21 cellular contexts compared by ENCODE assay signal in genomic region chr12:124797321-124797720, GRCh38.
DNase-seq lines count a peak whose midpoint lies in the region; ATAC-seq and TF ChIP-seq lines count a peak whose summit lies in the region.
"Had no signal": no experiment of that assay in that cellular context is flagged by ENCODE, and none has a peak within 500 bp of the region (broad histone marks: within the 10 kb centered on the region; RNA-seq: fewer than 3 reads in every experiment).

No MANE protein-coding gene starts in this region.

- H3K4me1 Mint-ChIP-seq in dendritic cell treated with granulocyte-macrophage colony-stimulating factor and Interleukin-4, amounts not matched to agents 40 ng/mL and 50 ng/mL, for 4 days (ENCODE audit: low read depth), result peaks cover 23% of the 10 kb centered on the region
- peaks cover 22% of the 10 kb centered on the region for H3K4me1 Mint-ChIP-seq in mesothelial cell of epicardium

- no peak overlapping the region for H3K4me3 Mint-ChIP-seq in dendritic cell treated with granulocyte-macrophage colony-stimulating factor and Interleukin-4, amounts not matched to agents 40 ng/mL and 50 ng/mL, for 4 days
- H3K4me3 Mint-ChIP-seq in mesothelial cell of epicardium, result no peak overlapping the region

- no peaks in the 10 kb centered on the region for H3K4me1 ChIP-seq in cardiac muscle cell (ENCODE audit: low read depth)
- H3K4me1 ChIP-seq: foreskin keratinocyte had no signal

- H3K36me3 ChIP-seq in cardiac muscle cell, result no peaks in the 10 kb centered on the region

- intact Hi-C loops in Right ventricle myocardium superior (cut with DNase I), result no loop called here
- intact Hi-C loops in dendritic cell treated with granulocyte-macrophage colony-stimulating factor and Interleukin-4, amounts not matched to agents 40 ng/mL and 50 ng/mL, for 4 days (cut with micrococcal nuclease), result no loop called here
- intact Hi-C loops in left ventricle myocardium superior (cut with micrococcal nuclease), result no loop called here

- no peaks in the 10 kb centered on the region for H3K9me3 ChIP-seq in cardiac muscle cell (ENCODE audit: low read depth)

- DNase-seq in cardiac muscle cell (ENCODE audit: low read depth in 1 of 2, low spot score in 1 of 2) (no peak), Right ventricle myocardium superior (no peak), mesothelial cell of epicardium (ENCODE audit: low spot score in 2 of 2, unreplicated experiment in 2 of 2) (no peak), inferior parietal cortex (ENCODE audit: extremely low spot score) (no peak), left ventricle myocardium superior (no peak), nucleus accumbens (lab: John Stamatoyannopoulos, UW) (no peak)
- no peak for DNase-seq in activated T-cell treated with anti-CD3 and anti-CD28 coated beads, Interleukin-2, amount 50 U/mL, for 48 hours
- DNase-seq: 8988T; activated CD4-positive, alpha-beta T cell treated with anti-CD3 and anti-CD28 coated beads for 4 hours; activated effector memory CD4-positive, alpha-beta T cell treated with Interleukin-2 at 50 U/mL for 16 hours; dermis blood vessel endothelial cell; foreskin keratinocyte; GDM1; GOT3; hippocampal formation; KBM-7; mesenchymal stem cell; NCI-H1694 treated with DMSO at 0.1 percent for 48 hours; spleen had no signal

- no peak overlapping the region for H3K4me3 ChIP-seq in cardiac muscle cell
- H3K4me3 ChIP-seq: spleen had no signal

- no peaks in the 10 kb centered on the region for H3K27me3 Mint-ChIP-seq in dendritic cell treated with granulocyte-macrophage colony-stimulating factor and Interleukin-4, amounts not matched to agents 40 ng/mL and 50 ng/mL, for 4 days
- H3K27me3 Mint-ChIP-seq in mesothelial cell of epicardium (ENCODE audit: low read depth), result no peaks in the 10 kb centered on the region

- no peaks in the 10 kb centered on the region for H3K9me3 Mint-ChIP-seq in dendritic cell treated with granulocyte-macrophage colony-stimulating factor and Interleukin-4, amounts not matched to agents 40 ng/mL and 50 ng/mL, for 4 days
- no peaks in the 10 kb centered on the region for H3K9me3 Mint-ChIP-seq in mesothelial cell of epicardium

- H3K27ac Mint-ChIP-seq in dendritic cell treated with granulocyte-macrophage colony-stimulating factor and Interleukin-4, amounts not matched to agents 40 ng/mL and 50 ng/mL, for 4 days, result peak overlapping the region; percentile 73
- H3K27ac Mint-ChIP-seq in mesothelial cell of epicardium, result peak overlapping the region; percentile 85

- H3K27ac ChIP-seq in cardiac muscle cell, result peak overlapping the region; percentile 28
- H3K27ac ChIP-seq: C4-2B, foreskin keratinocyte had no signal

- H3K27me3 ChIP-seq in cardiac muscle cell, result no peaks in the 10 kb centered on the region
- H3K27me3 ChIP-seq: foreskin keratinocyte, spleen had no signal

- ATAC-seq in Right ventricle myocardium superior (ENCODE audit: poor library complexity), result no peak
- no peak for ATAC-seq in left ventricle myocardium superior
- ATAC-seq: foreskin keratinocyte had no signal

- H3K36me3 Mint-ChIP-seq in dendritic cell treated with granulocyte-macrophage colony-stimulating factor and Interleukin-4, amounts not matched to agents 40 ng/mL and 50 ng/mL, for 4 days (ENCODE audit: low read depth), result peaks cover 100% of the 10 kb centered on the region
- H3K36me3 Mint-ChIP-seq in mesothelial cell of epicardium, result peaks cover 34% of the 10 kb centered on the region

- TF ChIP-seq CTCF in cardiac muscle cell (IDR thresholded peaks at IDR 0.05; ENCODE audit: low read depth, low read length) (no peak), mesothelial cell of epicardium (IDR thresholded peaks at IDR 0.05; ENCODE audit: unreplicated experiment) (no peak)
